18 cellular contexts compared by ENCODE assay signal in genomic region chr7:148461780-148462179, GRCh38.
DNase-seq lines count a peak whose midpoint lies in the region; ATAC-seq, FAIRE-seq and TF ChIP-seq lines count a peak whose summit lies in the region.
"Had no signal": no experiment of that assay in that cellular context is flagged by ENCODE, and none has a peak within 500 bp of the region (broad histone marks: within the 10 kb centered on the region; RNA-seq: fewer than 3 reads in every experiment).

No MANE protein-coding gene starts in this region.

- FAIRE-seq in GM12892 (lab: Jason Lieb, UNC) = peak; percentile 93
- FAIRE-seq: G401.6, H54 had no signal

- H3K56ac ChIP-seq in IMR-90 (ENCODE audit: extremely low read depth, insufficient read depth, low read length) = no peak overlapping the region

- no peaks in the 10 kb centered on the region for H3K36me3 ChIP-seq in Caco-2 (ENCODE audit: control insufficient read depth, insufficient read depth, low read length)
- no peaks in the 10 kb centered on the region for H3K36me3 ChIP-seq in IMR-90 (ENCODE audit: control insufficient read depth, insufficient read depth, low read length)
- no peaks in the 10 kb centered on the region for H3K36me3 ChIP-seq in endodermal cell (ENCODE audit: control insufficient read depth, insufficient read depth, low read length)
- H3K36me3 ChIP-seq: BLaER1 had no signal

- peaks cover 30% of the 10 kb centered on the region for H3K4me1 Mint-ChIP-seq in Caco-2 (ENCODE audit: low read depth, unreplicated experiment)
- no peaks in the 10 kb centered on the region for H3K4me1 Mint-ChIP-seq in endodermal cell
- no peaks in the 10 kb centered on the region for H3K4me1 Mint-ChIP-seq in naive thymus-derived CD8-positive, alpha-beta T cell
- H3K4me1 Mint-ChIP-seq: CD14-positive monocyte had no signal

- no peak overlapping the region for H2BK120ac ChIP-seq in IMR-90 (ENCODE audit: low read depth, low read length)

- no peaks in the 10 kb centered on the region for H4K20me1 ChIP-seq in IMR-90 (ENCODE audit: insufficient read depth, low read length)
- H4K20me1 ChIP-seq: BLaER1 had no signal

- no peak overlapping the region for H3K27ac ChIP-seq in IMR-90 (ENCODE audit: insufficient read depth, low read length)
- H3K27ac ChIP-seq in endodermal cell (ENCODE audit: low read depth, low read length) = no peak overlapping the region
- H3K27ac ChIP-seq: BLaER1, GM23248, HL-60, KMS-11 had no signal

- POLR2A ChIA-PET in Caco-2 (lab: Charles Lee) (no interaction called here), IMR-90 (lab: Charles Lee; ENCODE audit: unreplicated experiment) (no interaction called here)
- POLR2A ChIA-PET in naive thymus-derived CD8-positive, alpha-beta T cell (lab: Charles Lee) = no interaction called here

- H3K23ac ChIP-seq in IMR-90 (ENCODE audit: low read depth, low read length) = no peak overlapping the region

- no peaks in the 10 kb centered on the region for H3K9me1 ChIP-seq in IMR-90 (ENCODE audit: insufficient read depth, low read length)

- H3K27me3 Mint-ChIP-seq in Caco-2 (ENCODE audit: insufficient read depth, unreplicated experiment) (no peaks in the 10 kb centered on the region), endodermal cell (ENCODE audit: insufficient read depth) (no peaks in the 10 kb centered on the region)
- peaks cover 0 to 9% (median 0%) of the 10 kb centered on the region in 5 donors for H3K27me3 Mint-ChIP-seq in naive thymus-derived CD8-positive, alpha-beta T cell

- no peak overlapping the region for H4K5ac ChIP-seq in IMR-90 (ENCODE audit: low read depth, low read length)

- H3K4me3 ChIP-seq in Caco-2 (ENCODE audit: low read depth, low read length) (no peak overlapping the region), IMR-90 (ENCODE audit: insufficient read depth, low read depth, low read length) (no peak overlapping the region), endodermal cell (ENCODE audit: low read length) (peak overlapping the region; percentile 30)
- H3K4me3 ChIP-seq: BLaER1, GM23248 had no signal

- no peak overlapping the region for H4K91ac ChIP-seq in IMR-90 (ENCODE audit: insufficient read depth, low read depth, low read length)

- H2AK5ac ChIP-seq in IMR-90 (ENCODE audit: low read depth, low read length) = no peak overlapping the region

- no peak overlapping the region for H3K14ac ChIP-seq in IMR-90 (replicated peaks; ENCODE audit: low read depth, low read length)

- H3K9me3 ChIP-seq in Caco-2 = peaks cover 26% of the 10 kb centered on the region
- H3K9me3 ChIP-seq in IMR-90 (ENCODE audit: control insufficient read depth, insufficient read depth, low read length) = peaks cover 7% of the 10 kb centered on the region
- peaks cover 19% of the 10 kb centered on the region for H3K9me3 ChIP-seq in endodermal cell (ENCODE audit: control insufficient read depth, low read length)

- no peak overlapping the region for H3K18ac ChIP-seq in IMR-90 (ENCODE audit: low read depth, low read length)

- dilution Hi-C loops in IMR-90 (cut with HindIII; ENCODE audit: low sequenced_read_pairs, unreplicated experiment) = no loop called here

- H3K9me3 Mint-ChIP-seq in Caco-2 (ENCODE audit: unreplicated experiment) (peaks cover 39% of the 10 kb centered on the region), endodermal cell (peaks cover 16% of the 10 kb centered on the region)
- H3K9me3 Mint-ChIP-seq in naive thymus-derived CD8-positive, alpha-beta T cell = peaks cover 0 to 16% (median 0%) of the 10 kb centered on the region in 9 donors

- ATAC-seq in IMR-90 (ENCODE audit: low read depth) (no peak), GM19463 (IDR thresholded peaks at IDR 0.05; ENCODE audit: unreplicated experiment) (no peak), HG02571 (IDR thresholded peaks at IDR 0.05; ENCODE audit: unreplicated experiment) (no peak)
- no peak for ATAC-seq in naive thymus-derived CD8-positive, alpha-beta T cell
- ATAC-seq: HCT116 had no signal

- TF ChIP-seq RAD21 in IMR-90 (IDR thresholded peaks at IDR 0.05; ENCODE audit: low read length) = no peak

- peak overlapping the region; percentile 78 for H2BK5ac ChIP-seq in IMR-90 (ENCODE audit: low read depth, low read length, poor library complexity, severe bottlenecking)

- H2BK15ac ChIP-seq in IMR-90 (ENCODE audit: low read depth, low read length) = no peak overlapping the region

- H3K4me3 Mint-ChIP-seq in Caco-2 (ENCODE audit: unreplicated experiment) (peak overlapping the region; percentile 32), endodermal cell (no peak overlapping the region)
- no peak overlapping the region for H3K4me3 Mint-ChIP-seq in naive thymus-derived CD8-positive, alpha-beta T cell
- H3K4me3 Mint-ChIP-seq: CD14-positive monocyte; CD4-positive, alpha-beta memory T cell had no signal

- in situ Hi-C loops in IMR-90 (cut with MboI; ENCODE audit: low sequenced_read_pairs) = no loop called here

- H3K79me1 ChIP-seq in IMR-90 (ENCODE audit: low read depth in 1 of 2, low read length in 2 of 2) = no peaks in the 10 kb centered on the region

- H3K36me3 Mint-ChIP-seq in Caco-2 (ENCODE audit: insufficient read depth, unreplicated experiment) = peaks cover 27% of the 10 kb centered on the region
- H3K36me3 Mint-ChIP-seq in endodermal cell (ENCODE audit: low read depth) = peaks cover 2% of the 10 kb centered on the region
- H3K36me3 Mint-ChIP-seq in naive thymus-derived CD8-positive, alpha-beta T cell = no peaks in the 10 kb centered on the region
- H3K36me3 Mint-ChIP-seq: CD14-positive monocyte; CD4-positive, alpha-beta memory T cell had no signal

- H2BK20ac ChIP-seq in IMR-90 (ENCODE audit: low read depth, low read length) = no peak overlapping the region

- H3K9ac ChIP-seq in IMR-90 (ENCODE audit: low read depth, low read length) = no peak overlapping the region
- H3K9ac ChIP-seq in endodermal cell (ENCODE audit: extremely low read depth, low read length, poor library complexity, severe bottlenecking) = no peak overlapping the region
- H3K9ac ChIP-seq: BLaER1, GM23248, KMS-11 had no signal

- H3K4me1 ChIP-seq in Caco-2 (peaks cover 29% of the 10 kb centered on the region), IMR-90 (ENCODE audit: control insufficient read depth, insufficient read depth, low read length) (no peaks in the 10 kb centered on the region), endodermal cell (ENCODE audit: control insufficient read depth, insufficient read depth, low read length) (no peaks in the 10 kb centered on the region)
- H3K4me1 ChIP-seq: BLaER1 had no signal

- no peak overlapping the region for H2AK9ac ChIP-seq in IMR-90 (replicated peaks; ENCODE audit: low read depth, low read length, poor library complexity)

- CTCF ChIA-PET in Caco-2 (lab: Charles Lee) (no interaction called here), IMR-90 (lab: Yijun Ruan, JAX) (no interaction called here)

- no peaks in the 10 kb centered on the region for H3K27me3 ChIP-seq in Caco-2 (replicated peaks; ENCODE audit: control insufficient read depth, insufficient read depth, low read length)
- no peaks in the 10 kb centered on the region for H3K27me3 ChIP-seq in IMR-90 (ENCODE audit: control insufficient read depth, insufficient read depth, low read length)
- H3K27me3 ChIP-seq in endodermal cell (ENCODE audit: control insufficient read depth, insufficient read depth, low read length, poor library complexity, severe bottlenecking) = no peaks in the 10 kb centered on the region
- H3K27me3 ChIP-seq: BLaER1 had no signal

- H3K4ac ChIP-seq in IMR-90 (ENCODE audit: low read depth, low read length) = no peak overlapping the region

- no TSS peak for BruUV-seq in Caco-2 (replicated peaks; lab: Mats Ljungman, UMichigan)
- no TSS peak for BruUV-seq in IMR-90 (replicated peaks; lab: Mats Ljungman, UMichigan)

- DNase-seq in Caco-2 (no peak), GM12892 (ENCODE audit: insufficient read length) (no peak), IMR-90 (no peak), endodermal cell (peak; percentile 3), NCI-H1436 treated with DMSO at 0.1 percent for 48 hours (lab: John Stamatoyannopoulos, UW) (no peak)
- no peak for DNase-seq in naive thymus-derived CD8-positive, alpha-beta T cell
- DNase-seq: 8988T; CD4-positive, alpha-beta memory T cell; GM23248 had no signal

- TF ChIP-seq CTCF in Caco-2 (IDR thresholded peaks at IDR 0.05; ENCODE audit: insufficient read depth in 1 of 2, low read depth in 1 of 2, low read length in 1 of 2, severe bottlenecking in 1 of 2, unreplicated experiment in 1 of 2) = no peak
- TF ChIP-seq CTCF in IMR-90 (conservative IDR thresholded peaks at IDR 0.05; ENCODE audit: low read depth, low read length) = no peak
- TF ChIP-seq CTCF in endodermal cell (conservative IDR thresholded peaks at IDR 0.05) = no peak

- peak overlapping the region; percentile 17 for H3K27ac Mint-ChIP-seq in Caco-2 (ENCODE audit: unreplicated experiment)
- no peak overlapping the region for H3K27ac Mint-ChIP-seq in endodermal cell
- no peak overlapping the region for H3K27ac Mint-ChIP-seq in naive thymus-derived CD8-positive, alpha-beta T cell
- H3K27ac Mint-ChIP-seq: CD14-positive monocyte had no signal

- WGBS in IMR-90 (ENCODE audit: extremely low coverage in 2 of 2, insufficient read length in 1 of 2), 2 experiments = 94% methylated on average over 2 of the region's 2 CpGs; no CpG with 5 or more reads in 1 of the 2 experiments
- 93 to 96% methylated on average over 2 of the region's 2 CpGs for WGBS in endodermal cell (ENCODE audit: insufficient coverage in 1 of 2, insufficient read length in 1 of 2), 2 experiments

- TF ChIP-seq POLR2A in GM12892 (IDR thresholded peaks at IDR 0.05; ENCODE audit: low read depth, low read length) = no peak
- no peak for TF ChIP-seq POLR2A in IMR-90 (IDR thresholded peaks at IDR 0.05; ENCODE audit: low read depth, low read length)

- no peak overlapping the region for H2AFZ ChIP-seq in IMR-90 (replicated peaks; ENCODE audit: low read length, poor library complexity)
- H2AFZ ChIP-seq: GM23248 had no signal

- H4K8ac ChIP-seq in IMR-90 (ENCODE audit: low read depth in 2 of 2, low read length in 2 of 2) = no peak overlapping the region

- no peak overlapping the region for H3K4me2 ChIP-seq in IMR-90 (ENCODE audit: low read depth, low read length)
- H3K4me2 ChIP-seq: BLaER1, KMS-11 had no signal

- intact Hi-C loops in Caco-2 (cut with micrococcal nuclease; ENCODE audit: unreplicated experiment) (loop anchor here (2.0 to 5.0 kb wide), 2 partner anchors 33 to 144 kb away; no protein-coding TSS in a partner anchor), IMR-90 (cut with micrococcal nuclease) (no loop called here)

TF ChIP-seq in IMR-90, 13 proteins besides CTCF, POLR2A, EP300 and RAD21 (continues in another document):
- no peak for TF ChIP-seq ELK1 (IDR thresholded peaks at IDR 0.05; ENCODE audit: borderline replicate concordance, low read depth, low read length)
- no peak for TF ChIP-seq BHLHE40 (IDR thresholded peaks at IDR 0.05; ENCODE audit: low read depth, low read length)
- no peak for TF ChIP-seq CEBPB (IDR thresholded peaks at IDR 0.05; ENCODE audit: low read depth, low read length)
